Comparison of ENCODE assay signal across 8 cellular contexts in the genomic region with DNA sequence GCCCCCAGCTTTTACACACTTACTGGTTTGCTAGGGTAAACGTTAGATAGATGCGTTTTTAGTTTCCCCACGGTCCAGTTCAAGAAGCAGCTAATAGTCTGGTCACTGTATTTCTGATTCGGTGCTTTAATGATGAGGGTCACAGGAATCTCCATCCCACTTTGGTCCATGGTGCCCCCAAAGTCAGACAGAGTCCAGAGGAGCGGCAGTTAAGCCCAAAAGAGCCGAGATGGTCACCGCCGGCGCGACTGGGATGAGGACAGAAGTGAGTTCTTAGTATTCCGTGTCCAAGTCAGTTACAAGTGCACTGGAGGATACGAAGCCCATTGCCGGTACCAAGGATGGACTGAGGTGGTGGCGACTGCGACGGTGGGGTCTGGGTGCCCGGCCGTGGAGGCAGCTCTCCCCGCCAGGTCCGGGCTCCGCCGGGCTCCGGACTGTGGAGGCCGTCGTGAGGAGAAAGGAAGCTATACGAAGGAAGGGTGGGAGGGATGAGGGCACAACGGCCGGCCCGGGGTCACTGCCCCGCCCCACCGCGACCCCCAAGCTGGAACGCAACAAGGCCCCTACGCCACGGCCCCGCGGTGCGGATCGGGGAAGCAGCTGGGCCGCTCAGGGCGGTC. TPM values are rescaled to one million over a fixed set of nuclear protein-coding genes. Genes with fewer than 3 reads are reported as not detected.
DNase-seq lines count a peak whose midpoint lies in the region; ATAC-seq, FAIRE-seq and TF ChIP-seq lines count a peak whose summit lies in the region.

No MANE protein-coding gene starts in this region.

- H3K4me1 ChIP-seq in astrocyte (ENCODE audit: insufficient read depth, low read length) (peaks cover 30% of the 10 kb centered on the region), iPS-15b (ENCODE audit: control insufficient read depth, insufficient read depth, low read length) (peaks cover 4% of the 10 kb centered on the region)

- H2AFZ ChIP-seq in astrocyte (ENCODE audit: low read depth, low read length): peak overlapping the region; percentile 83

- H3K36me3 ChIP-seq in astrocyte (ENCODE audit: insufficient read depth, low read length) (no peaks in the 10 kb centered on the region), iPS-15b (ENCODE audit: control insufficient read depth, insufficient read depth, low read length) (no peaks in the 10 kb centered on the region)

- peak overlapping the region; percentile 98 for H3K4me3 Mint-ChIP-seq in astrocyte (ENCODE audit: unreplicated experiment)
- H3K4me3 Mint-ChIP-seq in stimulated activated naive B cell treated with anti-CD40 and anti-IgM and Interleukin-4, amounts not matched to agents 10 μg/mL and 1 μg/mL and 100 μg/mL, for 72 hours: peak overlapping the region; percentile 96 to 100

- POLR2A ChIA-PET in HEK293T (lab: Yijun Ruan, JAX): interaction anchor here (1.3 to 2.0 kb wide), 4 partner anchors 10 to 54 kb away, joined by 3 to 10 read pairs (median 4); no protein-coding TSS in a partner anchor

- H3K27me3 ChIP-seq in astrocyte (ENCODE audit: insufficient read depth, low read length) (no peaks in the 10 kb centered on the region), iPS-15b (ENCODE audit: control insufficient read depth, insufficient read depth, low read length) (no peaks in the 10 kb centered on the region)

- H3K4me3 ChIP-seq in astrocyte (ENCODE audit: insufficient read depth, low read depth, low read length) (peak overlapping the region; percentile 95), iPS-15b (ENCODE audit: low read depth, low read length) (peak overlapping the region; percentile 98)

- H3K27ac ChIP-seq in astrocyte (ENCODE audit: low read depth, low read length): peak overlapping the region; percentile 92

- peak overlapping the region; percentile 95 for H3K9ac ChIP-seq in astrocyte (ENCODE audit: low read length)
- H3K9ac ChIP-seq in iPS-15b (ENCODE audit: low read depth, low read length): peak overlapping the region; percentile 60

- CTCF ChIA-PET in HEK293T (lab: Yijun Ruan, JAX): no interaction called here

- peak; percentile 21 to 24 for ATAC-seq in stimulated activated naive B cell treated with anti-CD40 and anti-IgM and Interleukin-4, amounts not matched to agents 10 μg/mL and 1 μg/mL and 100 μg/mL, for 72 hours (replicated peaks)

- peak overlapping the region; percentile 99 for H3K4me2 ChIP-seq in astrocyte (ENCODE audit: low read length)

- H3K27me3 Mint-ChIP-seq in astrocyte (ENCODE audit: low read depth, unreplicated experiment): no peaks in the 10 kb centered on the region
- H3K27me3 Mint-ChIP-seq in stimulated activated naive B cell treated with anti-CD40 and anti-IgM and Interleukin-4, amounts not matched to agents 10 μg/mL and 1 μg/mL and 100 μg/mL, for 72 hours: no peaks in the 10 kb centered on the region

- DNase-seq in DMS79 treated with DMSO at 0.1 percent for 48 hours (lab: John Stamatoyannopoulos, UW): peak; percentile 30
- no peak for DNase-seq in DMS79 (lab: John Stamatoyannopoulos, UW)
- DNase-seq in HEK293T (ENCODE audit: extremely low spot score): peak; percentile 19
- peak; percentile 18 for DNase-seq in NCI-H146 treated with DMSO at 0.1 percent for 48 hours (lab: John Stamatoyannopoulos, UW; ENCODE audit: unreplicated experiment)
- DNase-seq in astrocyte (ENCODE audit: low read depth): no peak
- DNase-seq in stimulated activated naive B cell treated with anti-CD40 and anti-IgM and Interleukin-4, amounts not matched to agents 10 μg/mL and 1 μg/mL and 100 μg/mL, for 72 hours: no peak
- DNase-seq in iPS-NIHi11 (ENCODE audit: low spot score): no peak

- H3K4me1 Mint-ChIP-seq in astrocyte (ENCODE audit: low read depth, unreplicated experiment): peaks cover 38% of the 10 kb centered on the region
- peaks cover 38 to 69% of the 10 kb centered on the region in 2 donors for H3K4me1 Mint-ChIP-seq in stimulated activated naive B cell treated with anti-CD40 and anti-IgM and Interleukin-4, amounts not matched to agents 10 μg/mL and 1 μg/mL and 100 μg/mL, for 72 hours

- H3K36me3 Mint-ChIP-seq in astrocyte (ENCODE audit: low read depth, unreplicated experiment): peaks cover 5% of the 10 kb centered on the region
- H3K36me3 Mint-ChIP-seq in stimulated activated naive B cell treated with anti-CD40 and anti-IgM and Interleukin-4, amounts not matched to agents 10 μg/mL and 1 μg/mL and 100 μg/mL, for 72 hours: peaks cover 28% of the 10 kb centered on the region in 2 donors

- peak overlapping the region; percentile 82 for H3K27ac Mint-ChIP-seq in astrocyte (ENCODE audit: unreplicated experiment)
- H3K27ac Mint-ChIP-seq in stimulated activated naive B cell treated with anti-CD40 and anti-IgM and Interleukin-4, amounts not matched to agents 10 μg/mL and 1 μg/mL and 100 μg/mL, for 72 hours: peak overlapping the region; percentile 93

- H3K79me2 ChIP-seq in astrocyte (ENCODE audit: insufficient read depth, low read length): peaks cover 66% of the 10 kb centered on the region

- H3K9me3 Mint-ChIP-seq in astrocyte (ENCODE audit: unreplicated experiment): no peaks in the 10 kb centered on the region
- no peaks in the 10 kb centered on the region for H3K9me3 Mint-ChIP-seq in stimulated activated naive B cell treated with anti-CD40 and anti-IgM and Interleukin-4, amounts not matched to agents 10 μg/mL and 1 μg/mL and 100 μg/mL, for 72 hours

- no peak for FAIRE-seq in astrocyte (lab: Jason Lieb, UNC)

- no peaks in the 10 kb centered on the region for H3K9me3 ChIP-seq in astrocyte (ENCODE audit: insufficient read depth, low read depth, low read length)
- no peaks in the 10 kb centered on the region for H3K9me3 ChIP-seq in iPS-15b (ENCODE audit: control insufficient read depth, insufficient read depth, low read length)

- H4K20me1 ChIP-seq in astrocyte (ENCODE audit: insufficient read depth, low read length): peaks cover 22% of the 10 kb centered on the region

- no peak for TF ChIP-seq CTCF in astrocyte (IDR thresholded peaks at IDR 0.05; ENCODE audit: insufficient read depth, low read depth, low read length)

TF ChIP-seq in HEK293T, 16 proteins besides CTCF, POLR2A, EP300 and RAD21:
- TF ChIP-seq ZNF384 (IDR thresholded peaks at IDR 0.05): no peak

RNA-seq across cellular contexts. Expression of a gene that starts 0.7 kb away (rescaled TPM):
- 28.0 and 29.7 TPM in 2 replicates for total RNA-seq in astrocyte

Comparison
In these comparisons a context has a peak if more than half of its experiments do, and no peak if none do; other contexts are left out.
1. DNase-seq: peak in DMS79 treated with DMSO at 0.1 percent for 48 hours (single experiment), HEK293T (single experiment) and NCI-H146 treated with DMSO at 0.1 percent for 48 hours (single experiment); none in DMS79 (single experiment), astrocyte (single experiment), stimulated activated naive B cell treated with anti-CD40 and anti-IgM and Interleukin-4, amounts not matched to agents 10 μg/mL and 1 μg/mL and 100 μg/mL, for 72 hours (single experiment) and iPS-NIHi11 (single experiment).